In the genomic region with DNA sequence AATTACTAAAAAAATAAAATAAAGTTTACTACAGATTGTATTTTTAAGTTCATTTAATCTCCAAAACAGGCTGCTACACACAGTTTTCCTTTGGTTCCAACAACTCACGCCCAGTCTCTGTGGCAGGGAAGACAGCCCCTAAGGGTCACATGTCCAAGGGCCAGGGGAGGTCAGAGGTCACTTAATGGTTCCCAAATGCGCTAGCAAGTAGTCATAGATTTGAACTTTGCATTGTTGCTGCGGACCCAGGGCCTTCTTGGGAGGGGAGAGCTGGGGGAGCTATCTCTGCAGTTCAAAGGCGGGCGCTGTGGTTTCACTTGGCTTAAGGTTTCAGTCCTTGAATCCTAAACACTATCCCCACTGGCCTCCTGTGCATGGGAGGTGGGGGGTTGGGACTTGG, we compare ENCODE assay signal across 15 cellular contexts.
A peak's percentile ranks its signal among the peaks of the same experiment; 100 is the strongest.
DNase-seq lines count a peak whose midpoint lies in the region; ATAC-seq, FAIRE-seq and TF ChIP-seq lines count a peak whose summit lies in the region.
"Had no signal": no experiment of that assay in that cellular context is flagged by ENCODE, and none has a peak within 500 bp of the region (broad histone marks: within the 10 kb centered on the region; RNA-seq: fewer than 3 reads in every experiment).

No MANE protein-coding gene starts in this region.

- no peaks in the 10 kb centered on the region for H3K36me3 Mint-ChIP-seq in osteocyte (ENCODE audit: unreplicated experiment)
- H3K36me3 Mint-ChIP-seq: brain, natural killer cell had no signal

- no peak overlapping the region for H3K4me3 Mint-ChIP-seq in osteocyte (ENCODE audit: unreplicated experiment)
- H3K4me3 Mint-ChIP-seq: activated T-helper 17 cell treated with anti-CD3 and anti-CD28 coated beads, Interleukin-2, amount 50 U/mL, for 72 hours; natural killer cell; T-helper 1 cell treated with Interleukin-12 subunit alpha and Interleukin-12 subunit beta and Interleukin-4 antibody, amounts not matched to agents 30 μg/mL and 1 μg/mL, for 36 hours had no signal

- intact Hi-C loops in left ventricle myocardium inferior (cut with micrococcal nuclease): no loop called here

- ATAC-seq in A549 (peak in 1 of 2 experiments; percentile 4; a peak in 3 of 6 replicates), HG03457 (IDR thresholded peaks at IDR 0.05; ENCODE audit: unreplicated experiment) (no peak)
- ATAC-seq: activated T-helper 17 cell treated with anti-CD3 and anti-CD28 coated beads, Interleukin-2, amount 50 U/mL, for 72 hours; esophagus mucosa; natural killer cell had no signal

- no peaks in the 10 kb centered on the region for H3K27me3 Mint-ChIP-seq in osteocyte (ENCODE audit: unreplicated experiment)

- H3K27ac ChIP-seq in A549 (peak overlapping the region; percentile 98 to 99), RWPE1 (peak overlapping the region; percentile 79), left ventricle myocardium inferior (replicated peaks) (peak overlapping the region; percentile 84)

- H3K9me3 Mint-ChIP-seq in osteocyte (ENCODE audit: unreplicated experiment): no peaks in the 10 kb centered on the region
- H3K9me3 Mint-ChIP-seq: activated T-helper 17 cell treated with anti-CD3 and anti-CD28 coated beads, Interleukin-2, amount 50 U/mL, for 72 hours; natural killer cell; T-helper 1 cell treated with Interleukin-12 subunit alpha and Interleukin-12 subunit beta and Interleukin-4 antibody, amounts not matched to agents 30 μg/mL and 1 μg/mL, for 36 hours had no signal

- no peak for FAIRE-seq in A549 (lab: Jason Lieb, UNC)
- FAIRE-seq: urothelium cell line had no signal

- no peak for TF ChIP-seq EP300 in A549 (IDR thresholded peaks at IDR 0.05)

- peaks cover 36% of the 10 kb centered on the region for H3K4me1 Mint-ChIP-seq in osteocyte (ENCODE audit: unreplicated experiment)
- H3K4me1 Mint-ChIP-seq: activated T-helper 17 cell treated with anti-CD3 and anti-CD28 coated beads, Interleukin-2, amount 50 U/mL, for 72 hours; natural killer cell had no signal

- H3K36me3 ChIP-seq in left ventricle myocardium inferior: no peaks in the 10 kb centered on the region

- CTCF ChIA-PET in A549 (lab: Yijun Ruan, JAX) (interaction anchor here (1.8 kb wide), 1 partner anchor 281 kb away, joined by 5 read pairs; no protein-coding TSS in a partner anchor), RWPE1 (lab: Yijun Ruan, JAX) (no interaction called here), GM10248 (lab: Yijun Ruan, JAX) (interaction anchor here (1.0 to 3.3 kb wide), 4 partner anchors 7 to 283 kb away, joined by 3 to 18 read pairs (median 4); no protein-coding TSS in a partner anchor)

- H3K4me3 ChIP-seq in A549 (no peak overlapping the region), left ventricle myocardium inferior (no peak overlapping the region)

- TF ChIP-seq CTCF in A549 (IDR thresholded peaks at IDR 0.05) (no peak), RWPE1 (conservative IDR thresholded peaks at IDR 0.05; ENCODE audit: low read depth) (no peak), left ventricle myocardium inferior (IDR thresholded peaks at IDR 0.05; ENCODE audit: borderline replicate concordance) (no peak), osteocyte (IDR thresholded peaks at IDR 0.05) (no peak), GM10248 (IDR thresholded peaks at IDR 0.05; ENCODE audit: control extremely low read depth, extremely low read depth, low read depth, missing control alignments) (no peak)

- TF ChIP-seq RAD21 in A549 (conservative IDR thresholded peaks at IDR 0.05 in 1 of 2, IDR thresholded peaks at IDR 0.05 in 1 of 2): no peak

- H3K4me2 ChIP-seq in A549: peak overlapping the region; percentile 82

- H3K9me3 ChIP-seq in A549 (no peaks in the 10 kb centered on the region), left ventricle myocardium inferior (replicated peaks) (no peaks in the 10 kb centered on the region)

- no peaks in the 10 kb centered on the region for H3K27me3 ChIP-seq in left ventricle myocardium inferior (ENCODE audit: low read depth)

- POLR2A ChIA-PET in A549 (lab: Yijun Ruan, JAX) (interaction anchor here (0.6 kb wide), 1 partner anchor 80 kb away, joined by 3 read pairs; no protein-coding TSS in a partner anchor), RWPE1 (lab: Yijun Ruan, JAX; ENCODE audit: low non-redundant PET) (no interaction called here), GM10248 (lab: Yijun Ruan, JAX) (no interaction called here)

- TF ChIP-seq POLR2A in A549 (IDR thresholded peaks at IDR 0.05; ENCODE audit: low read length): no peak

- peak overlapping the region; percentile 75 for H3K27ac Mint-ChIP-seq in osteocyte (ENCODE audit: unreplicated experiment)
- H3K27ac Mint-ChIP-seq: activated T-helper 17 cell treated with anti-CD3 and anti-CD28 coated beads, Interleukin-2, amount 50 U/mL, for 72 hours; natural killer cell; T-helper 1 cell treated with Interleukin-12 subunit alpha and Interleukin-12 subunit beta and Interleukin-4 antibody, amounts not matched to agents 30 μg/mL and 1 μg/mL, for 36 hours had no signal

- DNase-seq in A549 (ENCODE audit: low read depth in 1 of 2, low spot score in 1 of 2): peak in 1 of 2 experiments; percentile 88
- DNase-seq in RWPE1 (ENCODE audit: low spot score): no peak
- DNase-seq in left ventricle myocardium inferior: no peak
- DNase-seq in osteocyte (ENCODE audit: extremely low spot score, unreplicated experiment): no peak
- DNase-seq in medulla oblongata (ENCODE audit: extremely low spot score): no peak
- no peak for DNase-seq in NCI-H748 (lab: John Stamatoyannopoulos, UW; ENCODE audit: unreplicated experiment)
- no peak for DNase-seq in GM10248 (ENCODE audit: extremely low spot score)
- DNase-seq: activated CD4-positive, alpha-beta T cell treated with anti-CD3 and anti-CD28 coated beads, Interleukin-2, amount 50 U/mL, for 1 hour; natural killer cell had no signal

- peaks cover 75% of the 10 kb centered on the region for H3K4me1 ChIP-seq in A549
- H3K4me1 ChIP-seq in left ventricle myocardium inferior: peaks cover 40% of the 10 kb centered on the region

- 7% methylated on average over 5 of the region's 5 CpGs for WGBS in A549 (ENCODE audit: missing lambda C conversion rate)

TF ChIP-seq in A549, 52 proteins besides CTCF, POLR2A, EP300 and RAD21:
- TF ChIP-seq EHF (CRISPR knock-in tag; IDR thresholded peaks at IDR 0.05): peak; percentile 31; the same call in 1 of the 2 replicates
- TF ChIP-seq, protein P1, sequence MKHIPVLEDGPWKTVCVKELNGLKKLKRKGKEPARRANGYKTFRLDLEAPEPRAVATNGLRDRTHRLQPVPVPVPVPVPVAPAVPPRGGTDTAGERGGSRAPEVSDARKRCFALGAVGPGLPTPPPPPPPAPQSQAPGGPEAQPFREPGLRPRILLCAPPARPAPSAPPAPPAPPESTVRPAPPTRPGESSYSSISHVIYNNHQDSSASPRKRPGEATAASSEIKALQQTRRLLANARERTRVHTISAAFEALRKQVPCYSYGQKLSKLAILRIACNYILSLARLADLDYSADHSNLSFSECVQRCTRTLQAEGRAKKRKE (CRISPR knock-in tag; IDR thresholded peaks at IDR 0.05; ENCODE audit: low read depth): 0 out of 2 replicates have a peak, but pooled peaks have one; percentile 31
- TF ChIP-seq, protein P2, sequence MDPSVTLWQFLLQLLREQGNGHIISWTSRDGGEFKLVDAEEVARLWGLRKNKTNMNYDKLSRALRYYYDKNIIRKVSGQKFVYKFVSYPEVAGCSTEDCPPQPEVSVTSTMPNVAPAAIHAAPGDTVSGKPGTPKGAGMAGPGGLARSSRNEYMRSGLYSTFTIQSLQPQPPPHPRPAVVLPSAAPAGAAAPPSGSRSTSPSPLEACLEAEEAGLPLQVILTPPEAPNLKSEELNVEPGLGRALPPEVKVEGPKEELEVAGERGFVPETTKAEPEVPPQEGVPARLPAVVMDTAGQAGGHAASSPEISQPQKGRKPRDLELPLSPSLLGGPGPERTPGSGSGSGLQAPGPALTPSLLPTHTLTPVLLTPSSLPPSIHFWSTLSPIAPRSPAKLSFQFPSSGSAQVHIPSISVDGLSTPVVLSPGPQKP (IDR thresholded peaks at IDR 0.05; ENCODE audit: low read depth, low read length): no peak
- TF ChIP-seq, protein P3, sequence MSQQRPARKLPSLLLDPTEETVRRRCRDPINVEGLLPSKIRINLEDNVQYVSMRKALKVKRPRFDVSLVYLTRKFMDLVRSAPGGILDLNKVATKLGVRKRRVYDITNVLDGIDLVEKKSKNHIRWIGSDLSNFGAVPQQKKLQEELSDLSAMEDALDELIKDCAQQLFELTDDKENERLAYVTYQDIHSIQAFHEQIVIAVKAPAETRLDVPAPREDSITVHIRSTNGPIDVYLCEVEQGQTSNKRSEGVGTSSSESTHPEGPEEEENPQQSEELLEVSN (IDR thresholded peaks at IDR 0.05; ENCODE audit: borderline replicate concordance, low read depth): no peak
- no peak for TF ChIP-seq JUNB (IDR thresholded peaks at IDR 0.05)
- TF ChIP-seq, protein P4, sequence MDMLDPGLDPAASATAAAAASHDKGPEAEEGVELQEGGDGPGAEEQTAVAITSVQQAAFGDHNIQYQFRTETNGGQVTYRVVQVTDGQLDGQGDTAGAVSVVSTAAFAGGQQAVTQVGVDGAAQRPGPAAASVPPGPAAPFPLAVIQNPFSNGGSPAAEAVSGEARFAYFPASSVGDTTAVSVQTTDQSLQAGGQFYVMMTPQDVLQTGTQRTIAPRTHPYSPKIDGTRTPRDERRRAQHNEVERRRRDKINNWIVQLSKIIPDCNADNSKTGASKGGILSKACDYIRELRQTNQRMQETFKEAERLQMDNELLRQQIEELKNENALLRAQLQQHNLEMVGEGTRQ (IDR thresholded peaks at IDR 0.05): peak; percentile 61
- no peak for TF ChIP-seq RNF2 (IDR thresholded peaks at IDR 0.05; ENCODE audit: borderline replicate concordance, low read depth)
- TF ChIP-seq MAFK (IDR thresholded peaks at IDR 0.05; ENCODE audit: partially characterized antibody): no peak
- 0 out of 2 replicates have a peak, but pooled peaks have one; percentile 29 for TF ChIP-seq ZSCAN20 (CRISPR knock-in tag; IDR thresholded peaks at IDR 0.05)
- no peak for TF ChIP-seq ZC3H11A (IDR thresholded peaks at IDR 0.05)
- TF ChIP-seq HOXB13 (CRISPR knock-in tag; IDR thresholded peaks at IDR 0.05; ENCODE audit: low read depth): peak; percentile 62; the same call in 1 of the 2 replicates
- TF ChIP-seq NFE2L2 (conservative IDR thresholded peaks at IDR 0.05; ENCODE audit: low read length): no peak
